Comparison of ENCODE assay signal across 11 cellular contexts in genomic region chr1:53473463-53473862, GRCh38. TPM values are rescaled to one million over a fixed set of nuclear protein-coding genes. Genes with fewer than 3 reads are reported as not detected.
DNase-seq lines count a peak whose midpoint lies in the region; ATAC-seq and TF ChIP-seq lines count a peak whose summit lies in the region.
"Had no signal": no experiment of that assay in that cellular context is flagged by ENCODE, and none has a peak within 500 bp of the region (broad histone marks: within the 10 kb centered on the region; RNA-seq: fewer than 3 reads in every experiment).

No MANE protein-coding gene starts in this region.

- H3K4me3 ChIP-seq in PC-9 (no peak overlapping the region), fibroblast of lung (replicated peaks in 1 of 4; ENCODE audit: control extremely low read depth in 1 of 4, insufficient read depth in 1 of 4, low read depth in 3 of 4, low read length in 4 of 4) (no peak overlapping the region), lower leg skin (ENCODE audit: low read depth, poor library complexity, severe bottlenecking) (no peak overlapping the region)
- H3K4me3 ChIP-seq: transverse colon had no signal

- H3K27me3 ChIP-seq in PC-9 (ENCODE audit: insufficient read depth, low read depth) = peaks cover 38% of the 10 kb centered on the region
- H3K27me3 ChIP-seq in fibroblast of lung (ENCODE audit: control insufficient read depth, insufficient read depth, low read length) = peaks cover 11% of the 10 kb centered on the region
- H3K27me3 ChIP-seq: transverse colon had no signal

- TF ChIP-seq CTCF in PC-9 (conservative IDR thresholded peaks at IDR 0.05) = peak; percentile 28; the same call in 1 of the 2 replicates
- TF ChIP-seq CTCF in fibroblast of lung (conservative IDR thresholded peaks at IDR 0.05 in 1 of 2, IDR thresholded peaks at IDR 0.05 in 1 of 2; ENCODE audit: low read depth in 1 of 2, low read length in 2 of 2) = peak; percentile 25 to 46
- TF ChIP-seq CTCF in lower leg skin (IDR thresholded peaks at IDR 0.05) = no peak

- ATAC-seq in HG03097 (IDR thresholded peaks at IDR 0.05; ENCODE audit: low FRiP score, unreplicated experiment) = no peak

- H4K20me1 ChIP-seq in PC-9 (ENCODE audit: insufficient read depth) (no peaks in the 10 kb centered on the region; the same call in 1 of the 2 replicates), fibroblast of lung (ENCODE audit: control insufficient read depth, extremely low read depth, insufficient read depth, low read length) (no peaks in the 10 kb centered on the region)

- H2AFZ ChIP-seq in PC-9 = no peak overlapping the region
- no peak overlapping the region for H2AFZ ChIP-seq in fibroblast of lung (ENCODE audit: low read length)

- H3K79me2 ChIP-seq in PC-9 (ENCODE audit: low read depth) = no peaks in the 10 kb centered on the region
- H3K79me2 ChIP-seq in fibroblast of lung (ENCODE audit: control insufficient read depth, insufficient read depth, low read length) = no peaks in the 10 kb centered on the region

- intact Hi-C loops in PC-9 (cut with micrococcal nuclease; ENCODE audit: unreplicated experiment) = loop anchor here (10.0 kb wide), 1 partner anchor 199 kb away; no protein-coding TSS in a partner anchor
- intact Hi-C loops in lower leg skin (cut with DNase I; ENCODE audit: low total_unique reads) = no loop called here

- H3K4me1 ChIP-seq in PC-9 (replicated peaks; ENCODE audit: insufficient read depth) (no peaks in the 10 kb centered on the region), fibroblast of lung (ENCODE audit: control insufficient read depth, extremely low read depth, insufficient read depth, low read length) (peaks cover 2% of the 10 kb centered on the region)
- H3K4me1 ChIP-seq: transverse colon had no signal

- POLR2A ChIA-PET in PC-9 (lab: Charles Lee; ENCODE audit: unreplicated experiment) = no interaction called here

- DNase-seq in ACHN = peak; percentile 4
- peak; percentile 42 for DNase-seq in ELR (ENCODE audit: low read depth)
- peak in 1 of 2 experiments; percentile 8 for DNase-seq in PC-9
- DNase-seq in fibroblast of lung (ENCODE audit: low read depth in 2 of 2) = peak in 1 of 2 donors; percentile 28
- no peak for DNase-seq in iPS-NIHi11 (ENCODE audit: low spot score)
- DNase-seq in stimulated activated naive CD4-positive, alpha-beta T cell (lab: John Stamatoyannopoulos, UW) = no peak
- no peak for DNase-seq in lower leg skin (ENCODE audit: low spot score in 2 of 2)
- DNase-seq: activated CD4-positive, alpha-beta T cell treated with anti-CD3 and anti-CD28 coated beads, Interleukin-2, amount 10 ng/mL, durations not matched to agents 7 days and 5 days; activated naive CD8-positive, alpha-beta T cell treated with anti-CD3 and anti-CD28 coated beads for 36 hours; transverse colon had no signal

- no peak overlapping the region for H3K9ac ChIP-seq in fibroblast of lung (ENCODE audit: insufficient read depth, low read length)

- H3K27ac ChIP-seq in PC-9 (no peak overlapping the region), fibroblast of lung (ENCODE audit: insufficient read depth, low read length) (no peak overlapping the region)
- H3K27ac ChIP-seq: transverse colon had no signal

- no TSS peak for BruUV-seq in PC-9 (replicated peaks; lab: Mats Ljungman, UMichigan)

- H3K4me2 ChIP-seq in PC-9 = no peak overlapping the region
- no peak overlapping the region for H3K4me2 ChIP-seq in fibroblast of lung (ENCODE audit: extremely low read depth, insufficient read depth, low read length)

- H3K36me3 ChIP-seq in PC-9 (ENCODE audit: low read depth) = no peaks in the 10 kb centered on the region
- no peaks in the 10 kb centered on the region for H3K36me3 ChIP-seq in fibroblast of lung (ENCODE audit: control insufficient read depth, insufficient read depth, low read length)
- H3K36me3 ChIP-seq: transverse colon had no signal

- CTCF ChIA-PET in PC-9 (lab: Charles Lee) = interaction anchor here (0.9 kb wide), 1 partner anchor 212 kb away, joined by 8 read pairs; no protein-coding TSS in a partner anchor

- in situ Hi-C loops in ACHN (cut with HindIII; ENCODE audit: low pct_ligation_motif_present, low pct_unique_long_range_greater_than_20kb, low sequenced_read_pairs) = loop anchor here (25.0 kb wide), 1 partner anchor 289 kb away; no protein-coding TSS in a partner anchor

- no peaks in the 10 kb centered on the region for H3F3A ChIP-seq in PC-9 (ENCODE audit: insufficient read depth, low read depth)

- WGBS in lower leg skin, 2 donors = 90 to 92% methylated on average over 3 of the region's 3 CpGs

- H3K9me3 ChIP-seq in PC-9 (ENCODE audit: insufficient read depth, low read depth) (no peaks in the 10 kb centered on the region), fibroblast of lung (ENCODE audit: control insufficient read depth, insufficient read depth, low read depth, low read length) (no peaks in the 10 kb centered on the region)
- H3K9me3 ChIP-seq: transverse colon had no signal

- TF ChIP-seq POLR2A in lower leg skin (IDR thresholded peaks at IDR 0.05) = no peak

- no peaks in the 10 kb centered on the region for H3K9me2 ChIP-seq in PC-9 (ENCODE audit: insufficient read depth)

RNA-seq across cellular contexts. Expression of gene DMRTB1, which starts 14.3 kb away (rescaled TPM):
- not detected in 2 replicates for total RNA-seq in PC-9 (2021)
- total RNA-seq in fibroblast of lung = not detected in 2 replicates
- polyA plus RNA-seq in fibroblast of lung = not detected in 2 replicates
- polyA plus RNA-seq in fibroblast of lung (2012) = not detected in 2 replicates
- not detected in 2 replicates for polyA minus RNA-seq in fibroblast of lung (ENCODE audit: low replicate concordance)
- not detected for total RNA-seq in lower leg skin
- total RNA-seq: activated naive CD8-positive, alpha-beta T cell treated with anti-CD3 and anti-CD28 coated beads for 36 hours; transverse colon had no signal

Comparison
In these comparisons a context has a peak if more than half of its experiments do, and no peak if none do; other contexts are left out.
1. DNase-seq: peak in ACHN (single experiment) and ELR (single experiment); none in iPS-NIHi11 (single experiment), stimulated activated naive CD4-positive, alpha-beta T cell (0 of 6) and lower leg skin (0 of 2).
2. CTCF ChIP-seq: peak in PC-9 (single experiment) and fibroblast of lung (2 of 2); none in lower leg skin (0 of 3).